27 cellular contexts compared by ENCODE assay signal in the genomic region with DNA sequence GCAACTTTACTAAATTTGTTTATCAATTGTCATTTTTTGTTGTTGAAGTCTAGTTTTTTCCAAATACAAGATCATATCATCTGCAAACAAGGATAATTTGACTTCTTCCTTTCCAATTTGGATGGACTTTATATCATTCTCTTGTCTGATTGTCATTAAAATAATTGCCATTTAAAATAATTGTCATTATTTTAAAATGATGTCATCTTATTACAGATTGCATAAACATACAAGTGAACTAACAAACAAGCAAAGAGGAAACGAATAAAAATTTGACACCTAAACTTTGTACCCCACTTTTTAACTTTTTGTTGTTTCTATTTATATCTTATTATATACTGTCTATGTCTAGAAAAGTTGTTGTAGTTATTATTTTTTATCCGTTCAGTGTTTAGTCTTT.
"Had no signal": no experiment of that assay in that cellular context is flagged by ENCODE, and none has a peak within 500 bp of the region (broad histone marks: within the 10 kb centered on the region; RNA-seq: fewer than 3 reads in every experiment).

No MANE protein-coding gene starts in this region.

- H3K27ac ChIP-seq: neutrophil, parathyroid adenoma, psoas muscle, skin epidermis, suprapubic skin, testis, tibial artery, transverse colon, upper lobe of right lung, uterus had no signal

- H3K4me1 ChIP-seq: parathyroid adenoma, psoas muscle, suprapubic skin, testis, tibial artery, upper lobe of right lung, uterus had no signal

- DNase-seq: naive B cell; naive thymus-derived CD8-positive, alpha-beta T cell; nephron progenitor cell; nucleus accumbens; posterior cingulate gyrus; psoas muscle; right cardiac atrium; stimulated activated CD4-positive, alpha-beta T cell treated with anti-CD3 and anti-CD28 coated beads, Interleukin-1b, Interleukin-23, amount 100 ng/mL, for 48 hours; stimulated activated CD4-positive, alpha-beta T cell treated with anti-CD3 and anti-CD28 coated beads, Interleukin-4, amount 100 ng/mL, for 1 hour; stimulated activated CD4-positive, alpha-beta T cell treated with anti-CD3 and anti-CD28 coated beads, Interleukin-4, amount 100 ng/mL, for 4 hours; stimulated activated CD8-positive, alpha-beta memory T cell treated with anti-CD3 and anti-CD28 coated beads, Interleukin-4, amount 100 ng/mL, for 48 hours; stimulated activated naive CD4-positive, alpha-beta T cell; stimulated activated naive CD8-positive, alpha-beta T cell treated with anti-CD3 and anti-CD28 coated beads, Interleukin-15, amount 100 ng/mL, for 72 hours; stimulated activated naive CD8-positive, alpha-beta T cell treated with anti-CD3 and anti-CD28 coated beads, Interleukin-15, Interleukin-2, amounts not matched to agents 100 U/mL and 50 U/mL, for 24 hours; substantia nigra; testis; tibial artery; transverse colon; upper lobe of right lung; uterus had no signal

- H3K4me3 ChIP-seq: psoas muscle, skin epidermis, suprapubic skin, testis, tibial artery, transverse colon, upper lobe of right lung, uterus had no signal

- H3K9me3 ChIP-seq: neutrophil, suprapubic skin, testis, tibial artery, transverse colon, upper lobe of right lung, uterus had no signal

- H3K36me3 ChIP-seq: neutrophil, suprapubic skin, tibial artery, transverse colon, upper lobe of right lung, uterus had no signal

- H2AFZ ChIP-seq: parathyroid adenoma had no signal

- H3K9ac ChIP-seq: parathyroid adenoma had no signal

- H3K27me3 ChIP-seq: neutrophil, suprapubic skin, testis, tibial artery, transverse colon, upper lobe of right lung, uterus had no signal

- ATAC-seq: naive thymus-derived CD8-positive, alpha-beta T cell; natural killer cell treated with Interleukin-12 subunit alpha and Interleukin-12 subunit beta and Interleukin-15 and Interleukin-18, amount 100 ng/mL, for 72 hours; psoas muscle; right cardiac atrium; sciatic nerve; stimulated activated memory B cell treated with anti-CD40 and anti-IgM and Interleukin-4, amounts not matched to agents 10 μg/mL and 1 μg/mL and 100 μg/mL, for 72 hours; stimulated activated naive CD8-positive, alpha-beta T cell treated with anti-CD3 and anti-CD28 coated beads, Interleukin-15, amount 100 ng/mL, for 72 hours; stimulated activated naive CD8-positive, alpha-beta T cell treated with anti-CD3 and anti-CD28 coated beads, Interleukin-15, Interleukin-2, amounts not matched to agents 100 U/mL and 50 U/mL, for 24 hours; upper lobe of right lung had no signal

- H3K79me2 ChIP-seq: parathyroid adenoma had no signal
